Comparison of ENCODE assay signal across 20 cellular contexts in the genomic region with DNA sequence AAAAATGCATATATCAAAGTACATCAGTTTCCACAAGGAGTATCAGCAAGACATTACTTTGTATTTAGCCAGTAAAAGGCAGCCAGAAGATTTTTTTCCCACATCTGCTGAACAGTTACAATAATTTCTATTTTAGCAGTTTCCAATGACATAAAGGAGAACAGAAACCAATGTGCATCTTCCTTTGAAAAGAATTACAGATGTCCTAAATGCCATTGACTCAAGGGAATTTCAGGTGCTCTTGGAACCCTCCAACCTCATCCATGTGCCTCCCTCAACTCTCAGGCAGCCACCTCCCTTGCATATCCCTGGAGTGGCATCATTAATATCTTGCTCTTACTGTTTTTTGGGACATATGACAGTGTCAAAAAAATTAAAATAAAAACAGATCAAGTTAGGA.
DNase-seq lines count a peak whose midpoint lies in the region; ATAC-seq and TF ChIP-seq lines count a peak whose summit lies in the region.
"Had no signal": no experiment of that assay in that cellular context is flagged by ENCODE, and none has a peak within 500 bp of the region (broad histone marks: within the 10 kb centered on the region; RNA-seq: fewer than 3 reads in every experiment).

No MANE protein-coding gene starts in this region.

- H3K9me3 Mint-ChIP-seq in activated CD4-positive, alpha-beta T cell treated with anti-CD3 and anti-CD28 coated beads for 36 hours (ENCODE audit: low read depth) = peaks cover 4% of the 10 kb centered on the region
- peaks cover 0 to 19% (median 5%) of the 10 kb centered on the region in 3 donors for H3K9me3 Mint-ChIP-seq in T-cell
- peaks cover 0 to 5% (median 0%) of the 10 kb centered on the region in 6 donors for H3K9me3 Mint-ChIP-seq in immature natural killer cell
- H3K9me3 Mint-ChIP-seq in mesothelial cell of epicardium = peaks cover 22% of the 10 kb centered on the region

- CTCF ChIA-PET in activated CD4-positive, alpha-beta T cell treated with anti-CD3 and anti-CD28 coated beads for 36 hours (lab: Charles Lee) = interaction anchor here (1.4 kb wide), 1 partner anchor 47 kb away, joined by 4 read pairs; no protein-coding TSS in a partner anchor
- CTCF ChIA-PET in T-cell (lab: Charles Lee) = interaction anchor here in 1 of 2 donors (1.0 to 1.9 kb wide), 2 partner anchors 13 to 61 kb away, joined by 3 to 10 read pairs; no protein-coding TSS in a partner anchor

- peak overlapping the region; percentile 81 for H3K27ac Mint-ChIP-seq in activated CD4-positive, alpha-beta T cell treated with anti-CD3 and anti-CD28 coated beads for 36 hours
- peak overlapping the region; percentile 92 to 94 for H3K27ac Mint-ChIP-seq in T-cell
- H3K27ac Mint-ChIP-seq in immature natural killer cell = peak overlapping the region; percentile 3 to 91 (median 71)
- no peak overlapping the region for H3K27ac Mint-ChIP-seq in mesothelial cell of epicardium
- H3K27ac Mint-ChIP-seq: brain, nephron had no signal

- H3K36me3 Mint-ChIP-seq in activated CD4-positive, alpha-beta T cell treated with anti-CD3 and anti-CD28 coated beads for 36 hours (ENCODE audit: low read depth) = no peaks in the 10 kb centered on the region
- no peaks in the 10 kb centered on the region for H3K36me3 Mint-ChIP-seq in T-cell
- no peaks in the 10 kb centered on the region for H3K36me3 Mint-ChIP-seq in immature natural killer cell
- H3K36me3 Mint-ChIP-seq in mesothelial cell of epicardium = no peaks in the 10 kb centered on the region
- H3K36me3 Mint-ChIP-seq: brain had no signal

- peaks cover 39% of the 10 kb centered on the region for H3K4me1 Mint-ChIP-seq in activated CD4-positive, alpha-beta T cell treated with anti-CD3 and anti-CD28 coated beads for 36 hours
- H3K4me1 Mint-ChIP-seq in T-cell (peaks cover 42 to 51% (median 46%) of the 10 kb centered on the region in 3 donors), immature natural killer cell (peaks cover 27 to 30% of the 10 kb centered on the region in 2 donors), mesothelial cell of epicardium (no peaks in the 10 kb centered on the region)
- H3K4me1 Mint-ChIP-seq: brain, nephron had no signal

- intact Hi-C loops in activated CD4-positive, alpha-beta T cell treated with anti-CD3 and anti-CD28 coated beads for 36 hours (cut with DNase I, micrococcal nuclease) = loop anchor here in 1 of 2 experiments (5.0 kb wide), 1 partner anchor 59 kb away; no protein-coding TSS in a partner anchor

- no peak for DNase-seq in activated CD4-positive, alpha-beta T cell treated with anti-CD3 and anti-CD28 coated beads for 36 hours
- no peak for DNase-seq in activated CD4-positive, alpha-beta T cell treated with anti-CD3 and anti-CD28 coated beads for 4 hours
- DNase-seq in T-cell (no peak), immature natural killer cell (no peak), mesothelial cell of epicardium (ENCODE audit: low spot score in 2 of 2, unreplicated experiment in 2 of 2) (no peak), pons (ENCODE audit: low spot score) (no peak)
- DNase-seq: activated CD4-positive, alpha-beta T cell treated with anti-CD3 and anti-CD28 coated beads for 1 hour; activated effector memory CD4-positive, alpha-beta T cell treated with Interleukin-2 at 50 U/mL for 16 hours; gastrocnemius medialis; GOT3; NCI-H1694 treated with DMSO at 0.1 percent for 48 hours; NCI-H446 treated with DMSO at 0.1 percent for 48 hours; Right ventricle myocardium superior; stomach; T1000 had no signal

- peak; percentile 18 for ATAC-seq in activated CD4-positive, alpha-beta T cell treated with anti-CD3 and anti-CD28 coated beads for 36 hours
- ATAC-seq in GM18511 (IDR thresholded peaks at IDR 0.05; ENCODE audit: unreplicated experiment) (peak; percentile 36), T-cell (replicated peaks in 1 of 4) (peak in 2 of 4 experiments; percentile 3 to 25), GM18519 (IDR thresholded peaks at IDR 0.05; ENCODE audit: low FRiP score, unreplicated experiment) (no peak)
- ATAC-seq: A549, gastrocnemius medialis had no signal

- POLR2A ChIA-PET in activated CD4-positive, alpha-beta T cell treated with anti-CD3 and anti-CD28 coated beads for 36 hours (lab: Charles Lee) = no interaction called here
- POLR2A ChIA-PET in T-cell (lab: Charles Lee) = no interaction called here

- no peak for TF ChIP-seq CTCF in mesothelial cell of epicardium (IDR thresholded peaks at IDR 0.05; ENCODE audit: unreplicated experiment)

- H3K4me3 Mint-ChIP-seq in activated CD4-positive, alpha-beta T cell treated with anti-CD3 and anti-CD28 coated beads for 36 hours = peak overlapping the region; percentile 46
- H3K4me3 Mint-ChIP-seq in T-cell (peak overlapping the region; percentile 57 to 65 (median 63)), immature natural killer cell (peak overlapping the region in 4 of 5 donors; percentile 39 to 74 (median 62)), mesothelial cell of epicardium (no peak overlapping the region)
- H3K4me3 Mint-ChIP-seq: brain, nephron had no signal

- no peaks in the 10 kb centered on the region for H3K27me3 Mint-ChIP-seq in activated CD4-positive, alpha-beta T cell treated with anti-CD3 and anti-CD28 coated beads for 36 hours
- no peaks in the 10 kb centered on the region for H3K27me3 Mint-ChIP-seq in T-cell
- peaks cover 0 to 4% (median 0%) of the 10 kb centered on the region in 3 donors for H3K27me3 Mint-ChIP-seq in immature natural killer cell (ENCODE audit: low read depth in 3 of 3)
- peaks cover 2% of the 10 kb centered on the region for H3K27me3 Mint-ChIP-seq in mesothelial cell of epicardium (ENCODE audit: low read depth)
- H3K27me3 Mint-ChIP-seq: brain had no signal
